ENCODE assay signal across 8 cellular contexts in the genomic region with DNA sequence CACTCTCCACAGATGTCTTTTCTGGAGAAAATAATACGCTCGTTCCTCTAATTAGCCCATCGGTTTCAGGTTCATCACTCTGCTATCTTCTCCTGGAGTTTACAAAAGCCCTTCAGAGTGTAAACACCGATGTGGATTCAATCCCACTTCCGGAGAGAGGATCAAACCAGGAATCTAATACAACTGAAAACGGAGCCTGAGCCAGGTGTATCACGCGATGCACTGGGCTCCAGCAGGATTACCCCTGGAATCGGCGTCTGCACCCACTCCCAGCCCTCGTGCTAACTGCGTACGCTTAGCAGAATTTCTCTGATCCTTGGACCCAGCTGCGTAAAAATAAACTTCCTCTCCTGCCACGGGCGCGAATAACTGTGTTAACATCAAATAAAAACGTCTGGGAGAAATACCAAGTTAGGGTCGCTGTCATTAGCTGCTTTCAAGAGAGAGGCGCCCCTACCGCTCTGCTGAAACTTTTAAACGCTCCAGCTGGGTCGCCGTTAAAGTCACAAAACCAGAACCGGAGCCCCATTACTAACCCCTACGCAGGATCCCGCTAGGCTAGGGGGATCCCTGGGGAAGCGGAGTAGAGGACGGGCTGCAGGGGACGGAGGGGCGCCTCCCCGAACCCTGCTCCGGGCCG. TPM values are rescaled to one million over a fixed set of nuclear protein-coding genes. Genes with fewer than 3 reads are reported as not detected.
DNase-seq lines count a peak whose midpoint lies in the region; TF ChIP-seq lines count a peak whose summit lies in the region.

No MANE protein-coding gene starts in this region.

- H3K27ac ChIP-seq in MM.1S (ENCODE audit: low read length) (peak overlapping the region; percentile 93; the same call in 1 of the 2 replicates), mesendoderm (ENCODE audit: low read depth, low read length) (peak overlapping the region; percentile 49)

- H3K79me2 ChIP-seq in MM.1S (ENCODE audit: low read length) (peaks cover 48% of the 10 kb centered on the region), mesendoderm (ENCODE audit: control insufficient read depth, insufficient read depth, low read length) (peaks cover 40% of the 10 kb centered on the region)

- no peak overlapping the region for H2BK15ac ChIP-seq in mesendoderm (replicated peaks; ENCODE audit: low read depth)

- H4K8ac ChIP-seq in mesendoderm (ENCODE audit: low read depth, low read length) = peak overlapping the region; percentile 78

- H3K9me2 ChIP-seq in MM.1S (replicated peaks; ENCODE audit: insufficient read depth, low read length) = no peaks in the 10 kb centered on the region

- peak overlapping the region; percentile 47 for H4K5ac ChIP-seq in mesendoderm (ENCODE audit: low read length)

- peak overlapping the region; percentile 96 for H3K56ac ChIP-seq in mesendoderm (ENCODE audit: low read length)

- H3K4me2 ChIP-seq in MM.1S (ENCODE audit: low read depth, low read length) (peak overlapping the region; percentile 98), mesendoderm (ENCODE audit: low read length) (peak overlapping the region; percentile 86)

- H3K79me1 ChIP-seq in mesendoderm (ENCODE audit: low read length) = peaks cover 10% of the 10 kb centered on the region

- H3K9ac ChIP-seq in MM.1S (ENCODE audit: low read length) = peak overlapping the region; percentile 92
- H3K9ac ChIP-seq in mesendoderm (ENCODE audit: low read length) = peak overlapping the region; percentile 98

- peaks cover 11% of the 10 kb centered on the region for H3K4me1 ChIP-seq in MM.1S (ENCODE audit: low read length)
- peaks cover 3% of the 10 kb centered on the region for H3K4me1 ChIP-seq in mesendoderm (ENCODE audit: control insufficient read depth, low read depth, low read length)

- no peaks in the 10 kb centered on the region for H3K9me3 Mint-ChIP-seq in MCF 10A (ENCODE audit: unreplicated experiment)

- H2BK5ac ChIP-seq in mesendoderm (ENCODE audit: low read length) = no peak overlapping the region

- H3K27me3 ChIP-seq in MM.1S (replicated peaks; ENCODE audit: insufficient read depth, low read length) (no peaks in the 10 kb centered on the region), mesendoderm (ENCODE audit: insufficient read depth, low read length, poor library complexity) (no peaks in the 10 kb centered on the region)

- CTCF ChIA-PET in MCF 10A (lab: Yijun Ruan, JAX) = interaction anchor here (0.6 to 1.2 kb wide), 4 partner anchors 10 to 638 kb away, joined by 3 to 4 read pairs (median 3); no protein-coding TSS in a partner anchor

- TF ChIP-seq CTCF in MM.1S (IDR thresholded peaks at IDR 0.05; ENCODE audit: low read length) = no peak
- no peak for TF ChIP-seq CTCF in MCF 10A (IDR thresholded peaks at IDR 0.05; ENCODE audit: unreplicated experiment)

- H2BK120ac ChIP-seq in mesendoderm (ENCODE audit: low read depth, low read length) = no peak overlapping the region

- H3K36me3 Mint-ChIP-seq in MCF 10A (ENCODE audit: insufficient read depth, unreplicated experiment) = peaks cover 41% of the 10 kb centered on the region

- H2AFZ ChIP-seq in MM.1S (ENCODE audit: low read length) = peak overlapping the region; percentile 46

- H2AK5ac ChIP-seq in mesendoderm (ENCODE audit: low read length) = peak overlapping the region; percentile 65

- DNase-seq in NCI-H82 (lab: John Stamatoyannopoulos, UW) = peak; percentile 51
- DNase-seq in NCI-H82 treated with DMSO at 0.1 percent for 48 hours (lab: John Stamatoyannopoulos, UW; ENCODE audit: unreplicated experiment) = no peak
- no peak for DNase-seq in MM.1S
- DNase-seq in MCF 10A (ENCODE audit: unreplicated experiment) = no peak
- DNase-seq in mesendoderm = peak; percentile 64
- DNase-seq in NCI-H345 treated with DMSO at 0.1 percent for 48 hours (lab: John Stamatoyannopoulos, UW; ENCODE audit: unreplicated experiment) = no peak
- no peak for DNase-seq in SIG-M5 treated with dmso at 0.1 percent for 504 hours (lab: John Stamatoyannopoulos, UW; ENCODE audit: unreplicated experiment)
- DNase-seq in activated CD4-positive, CD25-positive, alpha-beta regulatory T cell (lab: John Stamatoyannopoulos, UW) = no peak

- H4K20me1 ChIP-seq in MM.1S (ENCODE audit: insufficient read depth, low read length) = no peaks in the 10 kb centered on the region

- no peaks in the 10 kb centered on the region for H3K9me3 ChIP-seq in MM.1S (replicated peaks; ENCODE audit: insufficient read depth, low read length)

- TSS peak; percentile 63 for BruUV-seq in MCF 10A (replicated peaks; lab: Mats Ljungman, UMichigan)

- H3K18ac ChIP-seq in mesendoderm (ENCODE audit: low read length) = peak overlapping the region; percentile 93

- H3K27me3 Mint-ChIP-seq in MCF 10A (ENCODE audit: insufficient read depth, unreplicated experiment) = no peaks in the 10 kb centered on the region

- H3K4ac ChIP-seq in mesendoderm (ENCODE audit: low read depth, low read length) = peak overlapping the region; percentile 98

- POLR2A ChIA-PET in MCF 10A (lab: Yijun Ruan, JAX) = interaction anchor here (0.6 to 2.1 kb wide), 22 partner anchors 9 to 755 kb away, joined by 3 to 14 read pairs (median 4); partner anchors contain the start of genes AP4M1, ARPC1A, COPS6 and MCM7

- H3K4me3 Mint-ChIP-seq in MCF 10A (ENCODE audit: unreplicated experiment) = peak overlapping the region; percentile 84

- H3K36me3 ChIP-seq in MM.1S (replicated peaks; ENCODE audit: insufficient read depth, low read length) (peaks cover 13% of the 10 kb centered on the region; the same call in 1 of the 2 replicates), mesendoderm (ENCODE audit: control insufficient read depth, insufficient read depth, low read length) (peaks cover 7% of the 10 kb centered on the region)

- WGBS in mesendoderm (ENCODE audit: extremely low coverage, insufficient coverage, low lambda C conversion rate) = no CpG with 5 or more reads among the region's 34 CpGs

- intact Hi-C loops in MCF 10A (cut with micrococcal nuclease) = loop anchor here (1.0 to 10.0 kb wide), 3 partner anchors 20 to 166 kb away; partner anchors contain the start of genes AP4M1, MCM7 and TRIM4

- H3K23ac ChIP-seq in mesendoderm (ENCODE audit: low read length) = peak overlapping the region; percentile 89

- H3K4me3 ChIP-seq in MM.1S (ENCODE audit: low read length) (peak overlapping the region; percentile 94), mesendoderm (ENCODE audit: low read length) (peak overlapping the region; percentile 100)

- peaks cover 6% of the 10 kb centered on the region for H3K4me1 Mint-ChIP-seq in MCF 10A (ENCODE audit: insufficient read depth, unreplicated experiment)

- H3F3A ChIP-seq in MM.1S (ENCODE audit: insufficient read depth, low read length) = peaks cover 17% of the 10 kb centered on the region

- peak overlapping the region; percentile 74 for H3K27ac Mint-ChIP-seq in MCF 10A (ENCODE audit: low read depth, unreplicated experiment)

RNA-seq across cellular contexts. Expression of gene ZNF3, which starts 0.5 kb away (rescaled TPM):
- 23.7 and 24.8 TPM in 2 replicates for total RNA-seq in MCF 10A (2022)
- 43.9 TPM for polyA plus RNA-seq in mesendoderm (2013, experiment 1 of 2)
- 44.9 TPM for polyA plus RNA-seq in mesendoderm (2013, experiment 2 of 2)

RNA-seq across cellular contexts. Expression of gene COPS6, which starts 7.8 kb away (rescaled TPM):
- total RNA-seq in MCF 10A (2022) = 85.2 and 103 TPM in 2 replicates
- 93.1 TPM for polyA plus RNA-seq in mesendoderm (2013, experiment 1 of 2)
- 96.4 TPM for polyA plus RNA-seq in mesendoderm (2013, experiment 2 of 2)

RNA-seq across cellular contexts. Expression of gene MCM7, which starts 20.2 kb away (rescaled TPM):
- total RNA-seq in MCF 10A (2022) = 38.5 and 67.8 TPM in 2 replicates
- 274 TPM for polyA plus RNA-seq in mesendoderm (2013, experiment 1 of 2)
- polyA plus RNA-seq in mesendoderm (2013, experiment 2 of 2) = 279 TPM

RNA-seq across cellular contexts. Expression of gene AP4M1, which starts 20.4 kb away (rescaled TPM):
- total RNA-seq in MCF 10A (2022) = 13.5 and 13.6 TPM in 2 replicates
- 12.2 TPM for polyA plus RNA-seq in mesendoderm (2013, experiment 1 of 2)
- polyA plus RNA-seq in mesendoderm (2013, experiment 2 of 2) = 11.9 TPM

RNA-seq across cellular contexts. Expression of gene ZSCAN21, which starts 31.4 kb away (rescaled TPM):
- total RNA-seq in MCF 10A (2022) = 13.8 and 14.7 TPM in 2 replicates
- 16.9 TPM for polyA plus RNA-seq in mesendoderm (2013, experiment 1 of 2)
- polyA plus RNA-seq in mesendoderm (2013, experiment 2 of 2) = 16.5 TPM

Comparison
In these comparisons a context has a peak if more than half of its experiments do, and no peak if none do; other contexts are left out.
1. DNase-seq: peak in NCI-H82 (single experiment) and mesendoderm (single experiment); none in NCI-H82 treated with DMSO at 0.1 percent for 48 hours (single experiment), MM.1S (single experiment), MCF 10A (single experiment), NCI-H345 treated with DMSO at 0.1 percent for 48 hours (single experiment), SIG-M5 treated with dmso at 0.1 percent for 504 hours (single experiment) and activated CD4-positive, CD25-positive, alpha-beta regulatory T cell (0 of 4).